ENCODE assay signal across 9 cellular contexts in genomic region chr20:43514062-43514971, GRCh38. TPM values are rescaled to one million over a fixed set of nuclear protein-coding genes. Genes with fewer than 3 reads are reported as not detected.
DNase-seq lines count a peak whose midpoint lies in the region; ATAC-seq and TF ChIP-seq lines count a peak whose summit lies in the region.
"Had no signal": no experiment of that assay in that cellular context is flagged by ENCODE, and none has a peak within 500 bp of the region (broad histone marks: within the 10 kb centered on the region; RNA-seq: fewer than 3 reads in every experiment).

No MANE protein-coding gene starts in this region.

- DNase-seq in NCI-H345 (lab: John Stamatoyannopoulos, UW) (peak; percentile 99), choroid plexus epithelial cell (ENCODE audit: low read depth) (peak; percentile 99)
- peak; percentile 96 for DNase-seq in activated CD4-positive, alpha-beta T cell treated with anti-CD3 and anti-CD28 coated beads for 36 hours
- peak; percentile 71 to 87 for DNase-seq in stimulated activated CD4-positive, alpha-beta T cell treated with anti-CD3 and anti-CD28 coated beads, Interleukin-1b, Interleukin-23, amount 100 ng/mL, for 1 hour (ENCODE audit: low read depth in 2 of 2)

- H3K36me3 ChIP-seq in ACC112 (ENCODE audit: insufficient read depth, low read length): no peaks in the 10 kb centered on the region
- H3K36me3 ChIP-seq: HAP-1 had no signal

- peak; percentile 40 for TF ChIP-seq CTCF in choroid plexus epithelial cell (conservative IDR thresholded peaks at IDR 0.05; ENCODE audit: low read depth, low read length)

- peak overlapping the region; percentile 80 for H3K4me3 ChIP-seq in ACC112 (ENCODE audit: low read depth, low read length)
- peak overlapping the region; percentile 69 for H3K4me3 ChIP-seq in choroid plexus epithelial cell (ENCODE audit: low read depth, low read length)
- H3K4me3 ChIP-seq: HAP-1 had no signal

- POLR2A ChIA-PET in activated CD4-positive, alpha-beta T cell treated with anti-CD3 and anti-CD28 coated beads for 36 hours (lab: Charles Lee): interaction anchor here (1.0 to 1.7 kb wide), 2 partner anchors 22 to 57 kb away, joined by 3 to 9 read pairs; partner anchors contain the start of gene SRSF6

- peaks cover 2% of the 10 kb centered on the region for H3K36me3 Mint-ChIP-seq in activated CD4-positive, alpha-beta T cell treated with anti-CD3 and anti-CD28 coated beads for 36 hours (ENCODE audit: low read depth)

- no peaks in the 10 kb centered on the region for H3K4me1 ChIP-seq in ACC112 (ENCODE audit: control insufficient read depth, insufficient read depth, low read length, unreplicated experiment)
- H3K4me1 ChIP-seq: HAP-1 had no signal

- H3K27me3 Mint-ChIP-seq in activated CD4-positive, alpha-beta T cell treated with anti-CD3 and anti-CD28 coated beads for 36 hours: peaks cover 3% of the 10 kb centered on the region

- H3K4me1 Mint-ChIP-seq in activated CD4-positive, alpha-beta T cell treated with anti-CD3 and anti-CD28 coated beads for 36 hours: peaks cover 7% of the 10 kb centered on the region

- peak; percentile 76 for ATAC-seq in GM18870 (IDR thresholded peaks at IDR 0.05; ENCODE audit: unreplicated experiment)
- peak; percentile 79 for ATAC-seq in HG03108 (IDR thresholded peaks at IDR 0.05; ENCODE audit: unreplicated experiment)
- ATAC-seq in activated CD4-positive, alpha-beta T cell treated with anti-CD3 and anti-CD28 coated beads for 36 hours: peak; percentile 93

- no peaks in the 10 kb centered on the region for H3K9me3 Mint-ChIP-seq in activated CD4-positive, alpha-beta T cell treated with anti-CD3 and anti-CD28 coated beads for 36 hours (ENCODE audit: low read depth)

- H3K27ac ChIP-seq in ACC112 (ENCODE audit: low read depth, low read length): no peak overlapping the region
- peak overlapping the region; percentile 59 for H3K27ac ChIP-seq in layer of hippocampus (ENCODE audit: low read depth, low read length)

- no peak overlapping the region for H2AFZ ChIP-seq in ACC112 (ENCODE audit: low read length, unreplicated experiment)

- H3K27ac Mint-ChIP-seq in activated CD4-positive, alpha-beta T cell treated with anti-CD3 and anti-CD28 coated beads for 36 hours: peak overlapping the region; percentile 86

- H3K27me3 ChIP-seq in ACC112 (ENCODE audit: insufficient read depth, low read length): no peaks in the 10 kb centered on the region
- no peaks in the 10 kb centered on the region for H3K27me3 ChIP-seq in layer of hippocampus (ENCODE audit: control insufficient read depth, insufficient read depth, low read length)

- peak overlapping the region; percentile 90 for H3K4me3 Mint-ChIP-seq in activated CD4-positive, alpha-beta T cell treated with anti-CD3 and anti-CD28 coated beads for 36 hours

- H3K79me2 ChIP-seq in ACC112 (ENCODE audit: control insufficient read depth, insufficient read depth, low read length, unreplicated experiment): no peaks in the 10 kb centered on the region

- intact Hi-C loops in activated CD4-positive, alpha-beta T cell treated with anti-CD3 and anti-CD28 coated beads for 36 hours (cut with DNase I, micrococcal nuclease): loop anchor here (1.0 to 2.0 kb wide), 4 partner anchors 57 to 153 kb away; partner anchors contain the start of genes IFT52 (in 2 of the 2), SRSF6 (in 2 of the 2) and MYBL2 (in 1 of the 2)

- CTCF ChIA-PET in activated CD4-positive, alpha-beta T cell treated with anti-CD3 and anti-CD28 coated beads for 36 hours (lab: Charles Lee): interaction anchor here (1.4 kb wide), 2 partner anchors 57 to 65 kb away, joined by 4 to 5 read pairs; no protein-coding TSS in a partner anchor

RNA-seq across cellular contexts. Expression of gene L3MBTL1, which starts 6.8 kb away (rescaled TPM):
- total RNA-seq in activated CD4-positive, alpha-beta T cell treated with anti-CD3 and anti-CD28 coated beads for 36 hours: 1 to 10 TPM; 6.5 to 8.0 TPM

RNA-seq across cellular contexts. Expression of gene SGK2, which starts 44.5 kb away (rescaled TPM):
- total RNA-seq in activated CD4-positive, alpha-beta T cell treated with anti-CD3 and anti-CD28 coated beads for 36 hours: under 1 TPM; 0.27 to 0.65 TPM

RNA-seq across cellular contexts. Expression of gene SRSF6, which starts 56.6 kb away (rescaled TPM):
- 100 to 1,000 TPM; 132 to 135 TPM for total RNA-seq in activated CD4-positive, alpha-beta T cell treated with anti-CD3 and anti-CD28 coated beads for 36 hours
